1 cellular context compared by ENCODE assay signal in genomic region chr3:127785711-127786265, GRCh38.
TF ChIP-seq lines count a peak whose summit lies in the region.

No MANE protein-coding gene starts in this region.

TF ChIP-seq in IMR-90, 13 proteins besides CTCF, POLR2A, EP300 and RAD21 (continued from another document):
- no peak for TF ChIP-seq MAZ (IDR thresholded peaks at IDR 0.05; ENCODE audit: borderline replicate concordance, low read depth, low read length)
- TF ChIP-seq MXI1 (IDR thresholded peaks at IDR 0.05; ENCODE audit: borderline replicate concordance, low read depth, low read length): no peak
- TF ChIP-seq USF2 (IDR thresholded peaks at IDR 0.05; ENCODE audit: low read depth, low read length): no peak
- TF ChIP-seq, protein P1, sequence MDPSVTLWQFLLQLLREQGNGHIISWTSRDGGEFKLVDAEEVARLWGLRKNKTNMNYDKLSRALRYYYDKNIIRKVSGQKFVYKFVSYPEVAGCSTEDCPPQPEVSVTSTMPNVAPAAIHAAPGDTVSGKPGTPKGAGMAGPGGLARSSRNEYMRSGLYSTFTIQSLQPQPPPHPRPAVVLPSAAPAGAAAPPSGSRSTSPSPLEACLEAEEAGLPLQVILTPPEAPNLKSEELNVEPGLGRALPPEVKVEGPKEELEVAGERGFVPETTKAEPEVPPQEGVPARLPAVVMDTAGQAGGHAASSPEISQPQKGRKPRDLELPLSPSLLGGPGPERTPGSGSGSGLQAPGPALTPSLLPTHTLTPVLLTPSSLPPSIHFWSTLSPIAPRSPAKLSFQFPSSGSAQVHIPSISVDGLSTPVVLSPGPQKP (IDR thresholded peaks at IDR 0.05; ENCODE audit: borderline replicate concordance, low read depth, low read length): no peak
